Comparison of ENCODE assay signal across 9 cellular contexts in the genomic region with DNA sequence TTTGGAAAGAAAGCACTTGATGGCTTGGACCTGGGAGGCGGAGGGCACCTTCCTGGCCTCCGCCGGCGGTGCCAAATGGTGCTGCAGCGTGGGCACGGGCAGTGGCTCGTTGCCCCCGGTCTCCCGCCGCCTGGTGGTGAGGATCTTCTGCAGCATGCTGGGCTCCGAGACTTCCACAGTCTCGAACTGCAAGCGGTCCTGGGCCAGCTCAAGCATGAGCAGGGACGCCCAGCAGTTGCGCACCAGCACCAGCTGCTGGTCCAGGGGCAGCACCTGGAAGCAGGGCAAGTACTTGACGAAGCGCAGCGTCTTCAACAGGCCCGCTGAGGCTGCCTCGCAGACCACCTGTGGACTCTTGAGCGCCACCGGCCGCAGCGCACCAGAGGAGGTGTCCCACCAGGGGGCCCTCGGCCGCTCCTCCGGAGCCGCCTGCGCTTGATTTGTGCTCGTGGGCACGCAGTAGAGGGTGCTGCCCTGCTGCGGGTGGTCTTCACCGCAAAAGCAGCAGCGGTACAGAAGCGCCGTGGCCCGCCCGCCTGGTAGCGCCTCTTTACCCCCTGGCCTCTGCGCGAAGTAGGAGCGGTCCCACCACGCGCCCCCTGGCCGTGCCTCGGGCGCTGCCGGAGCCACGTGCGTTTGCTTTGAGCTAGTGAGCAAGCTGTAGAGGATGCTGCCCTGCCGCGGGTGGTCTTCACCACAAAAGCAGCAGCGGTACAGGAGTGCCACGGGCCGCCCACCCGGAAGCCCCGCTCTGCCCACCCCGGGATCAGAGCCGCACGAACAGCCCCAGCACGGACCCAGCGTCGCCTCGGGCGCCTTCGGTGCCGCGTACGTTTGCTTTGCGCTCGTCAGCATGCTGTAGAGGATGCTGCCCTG. TPM values are rescaled to one million over a fixed set of nuclear protein-coding genes. Genes with fewer than 3 reads are reported as not detected.
A peak's percentile ranks its signal among the peaks of the same experiment; 100 is the strongest.
DNase-seq lines count a peak whose midpoint lies in the region; ATAC-seq and TF ChIP-seq lines count a peak whose summit lies in the region.
"Had no signal": no experiment of that assay in that cellular context is flagged by ENCODE, and none has a peak within 500 bp of the region (broad histone marks: within the 10 kb centered on the region; RNA-seq: fewer than 3 reads in every experiment).

No MANE protein-coding gene starts in this region.

- whole genome bisulfite sequencing in mammary epithelial cell (ENCODE audit: low coverage, missing lambda C conversion rate): 48% methylated on average over 29 of the region's 71 CpGs

- H3K4me3 ChIP-seq in HUES48 (ENCODE audit: low read depth, low read length) (peak overlapping the region; percentile 56), mammary epithelial cell (replicated peaks in 1 of 3; ENCODE audit: insufficient read depth in 1 of 3, low read depth in 2 of 3, low read length in 3 of 3) (peak overlapping the region in 2 of 3 experiments; percentile 32 to 44), mucosa of descending colon (no peak overlapping the region)

- in situ Hi-C loops in mammary epithelial cell (cut with MboI; ENCODE audit: low sequenced_read_pairs in 2 of 2): no loop called here

- H3K79me2 ChIP-seq in mammary epithelial cell (ENCODE audit: insufficient read depth, low read length): no peaks in the 10 kb centered on the region

- H3K4me2 ChIP-seq in mammary epithelial cell (ENCODE audit: insufficient read depth, low read depth, low read length): peak overlapping the region; percentile 56

- no peaks in the 10 kb centered on the region for H3K4me1 ChIP-seq in HUES48 (ENCODE audit: control insufficient read depth, insufficient read depth, low read length)
- peaks cover 8% of the 10 kb centered on the region for H3K4me1 ChIP-seq in mammary epithelial cell (ENCODE audit: insufficient read depth, low read length)
- no peaks in the 10 kb centered on the region for H3K4me1 ChIP-seq in mucosa of descending colon (ENCODE audit: low read depth)

- CTCF ChIA-PET in mammary epithelial cell (lab: Charles Lee; ENCODE audit: low non-redundant PET): no interaction called here

- H3K36me3 Mint-ChIP-seq in T-helper 17 cell (ENCODE audit: low read depth): no peaks in the 10 kb centered on the region

- peak in 1 of 2 donors; percentile 28 for TF ChIP-seq CTCF in mammary epithelial cell (conservative IDR thresholded peaks at IDR 0.05 in 1 of 2, IDR thresholded peaks at IDR 0.05 in 1 of 2; ENCODE audit: extremely low read depth in 1 of 2, insufficient read depth in 1 of 2, low read depth in 1 of 2, low read length in 2 of 2)
- no peak for TF ChIP-seq CTCF in mucosa of descending colon (IDR thresholded peaks at IDR 0.05)

- H3K27ac Mint-ChIP-seq in T-helper 17 cell: no peak overlapping the region

- ATAC-seq in mucosa of descending colon (peak; percentile 10), T-helper 17 cell (no peak), HG03457 (IDR thresholded peaks at IDR 0.05; ENCODE audit: unreplicated experiment) (no peak), HG03571 (IDR thresholded peaks at IDR 0.05; ENCODE audit: unreplicated experiment) (no peak)

- H3K27me3 ChIP-seq in HUES48 (ENCODE audit: control insufficient read depth, insufficient read depth, low read length) (peaks cover 55% of the 10 kb centered on the region), mammary epithelial cell (ENCODE audit: insufficient read depth, low read length) (peaks cover 13% of the 10 kb centered on the region)

- no peak overlapping the region for H3K9ac ChIP-seq in HUES48 (ENCODE audit: low read depth, low read length)
- H3K9ac ChIP-seq in mammary epithelial cell (ENCODE audit: insufficient read depth, low read length): no peak overlapping the region

- intact Hi-C loops in mammary epithelial cell (cut with micrococcal nuclease) (no loop called here), mucosa of descending colon (cut with DNase I, micrococcal nuclease) (no loop called here)

- DNase-seq in DMS53 (lab: John Stamatoyannopoulos, UW): peak; percentile 80
- no peak for DNase-seq in mammary epithelial cell
- DNase-seq in mucosa of descending colon: no peak
- DNase-seq in D341Med (ENCODE audit: low spot score): no peak
- no peak for DNase-seq in T-helper 17 cell

- no peaks in the 10 kb centered on the region for H3K4me1 Mint-ChIP-seq in T-helper 17 cell

- H3K9me3 ChIP-seq in HUES48 (ENCODE audit: control insufficient read depth, insufficient read depth, low read length) (no peaks in the 10 kb centered on the region), mammary epithelial cell (replicated peaks; ENCODE audit: insufficient read depth, low read length) (no peaks in the 10 kb centered on the region), mucosa of descending colon (no peaks in the 10 kb centered on the region), T-helper 17 cell (ENCODE audit: control insufficient read depth, low read length, poor library complexity, severe bottlenecking) (no peaks in the 10 kb centered on the region)

- no peaks in the 10 kb centered on the region for H3K36me3 ChIP-seq in HUES48 (ENCODE audit: control insufficient read depth, insufficient read depth, low read length)
- H3K36me3 ChIP-seq in mammary epithelial cell (ENCODE audit: insufficient read depth, low read length): no peaks in the 10 kb centered on the region
- H3K36me3 ChIP-seq in mucosa of descending colon (ENCODE audit: low read depth): no peaks in the 10 kb centered on the region

- BruUV-seq in mammary epithelial cell (replicated peaks; lab: Mats Ljungman, UMichigan): no TSS peak

- peaks cover 4% of the 10 kb centered on the region for H3K27me3 Mint-ChIP-seq in T-helper 17 cell

- H3K27ac ChIP-seq in HUES48 (ENCODE audit: low read depth, low read length): no peak overlapping the region
- no peak overlapping the region for H3K27ac ChIP-seq in mammary epithelial cell (ENCODE audit: insufficient read depth, low read depth, low read length)

- peak overlapping the region; percentile 66 for H2AFZ ChIP-seq in mammary epithelial cell (ENCODE audit: low read depth, low read length)

- dilution Hi-C loops in mammary epithelial cell (cut with HindIII; ENCODE audit: low sequenced_read_pairs): no loop called here

- H4K20me1 ChIP-seq in mammary epithelial cell (ENCODE audit: insufficient read depth, low read length): no peaks in the 10 kb centered on the region

- no peak overlapping the region for H3K4me3 Mint-ChIP-seq in T-helper 17 cell

RNA-seq across cellular contexts. Expression of a gene that starts 0.7 kb away (rescaled TPM):
- total RNA-seq in mammary epithelial cell (not detected), mucosa of descending colon (not detected), T-helper 17 cell (not detected)
- not detected for polyA plus RNA-seq in mammary epithelial cell
- polyA minus RNA-seq in mammary epithelial cell: not detected
- total RNA-seq: dermis microvascular lymphatic vessel endothelial cell had no signal
